21 cellular contexts compared by ENCODE assay signal in genomic region chr11:85279267-85279666, GRCh38.
"Had no signal": no experiment of that assay in that cellular context is flagged by ENCODE, and none has a peak within 500 bp of the region (broad histone marks: within the 10 kb centered on the region; RNA-seq: fewer than 3 reads in every experiment).

No MANE protein-coding gene starts in this region.

- H3K4me1 ChIP-seq: heart right ventricle, spleen, upper lobe of left lung had no signal

- H3K4me3 ChIP-seq: heart right ventricle, spleen, upper lobe of left lung had no signal

- H3K9me3 ChIP-seq: upper lobe of left lung had no signal

- H3K36me3 ChIP-seq: heart right ventricle, spleen, upper lobe of left lung had no signal

- H3K27ac ChIP-seq: heart right ventricle, spleen, upper lobe of left lung had no signal

- ATAC-seq: activated naive CD4-positive, alpha-beta T cell treated with anti-CD3 and anti-CD28 coated beads, Interleukin-2, amount 50 U/mL, for 72 hours; heart right ventricle; left cardiac atrium; stimulated activated naive CD8-positive, alpha-beta T cell treated with anti-CD3 and anti-CD28 coated beads, Interleukin-15, Interleukin-2, amounts not matched to agents 100 U/mL and 50 U/mL, for 24 hours; WTC11 had no signal

- H3K27me3 ChIP-seq: heart right ventricle, spleen, upper lobe of left lung had no signal

- DNase-seq: activated gamma-delta T cell treated with Interleukin-2 at 50 U/mL for 16 hours; activated T-cell treated with anti-CD3 and anti-CD28 coated beads, Interleukin-2, amount 50 U/mL, for 1 hour; aorta; dermis blood vessel endothelial cell; effector CD8-positive, alpha-beta T cell; erythroblast; foreskin fibroblast; heart right ventricle; islet precursor cell; left cardiac atrium; naive B cell; nucleus accumbens; posterior cingulate gyrus; retina; spleen; stimulated activated CD4-positive, alpha-beta T cell treated with anti-CD3 and anti-CD28 coated beads, Interleukin-4, amount 100 ng/mL, for 4 hours; stimulated activated naive CD8-positive, alpha-beta T cell treated with anti-CD3 and anti-CD28 coated beads, Interleukin-15, Interleukin-2, amounts not matched to agents 100 U/mL and 50 U/mL, for 24 hours; T-helper 9 cell; upper lobe of left lung had no signal
